ENCODE assay signal across 8 cellular contexts in genomic region chr4:14856076-14856926, GRCh38.
DNase-seq lines count a peak whose midpoint lies in the region; ATAC-seq and TF ChIP-seq lines count a peak whose summit lies in the region.

No MANE protein-coding gene starts in this region.

- DNase-seq in NCI-H460 (ENCODE audit: extremely low read depth, low read depth) (peak; percentile 89), lower leg skin (ENCODE audit: low spot score in 2 of 2) (peak; percentile 89 to 92), NCI-H2171 treated with DMSO at 0.1 percent for 48 hours (lab: John Stamatoyannopoulos, UW) (no peak), anterior cingulate cortex (lab: John Stamatoyannopoulos, UW) (no peak)
- DNase-seq in activated naive CD8-positive, alpha-beta T cell treated with anti-CD3 and anti-CD28 coated beads, Interleukin-2, amount 10 ng/mL, durations not matched to agents 7 days and 5 days = no peak

- 15 to 18% methylated on average over 5 of the region's 5 CpGs for WGBS in lower leg skin, 2 donors

- TF ChIP-seq POLR2A in lower leg skin (IDR thresholded peaks at IDR 0.05) = no peak

- no peak overlapping the region for H3K27ac Mint-ChIP-seq in activated naive CD8-positive, alpha-beta T cell treated with anti-CD3 and anti-CD28 coated beads, Interleukin-2, amount 10 ng/mL, durations not matched to agents 7 days and 5 days
- H3K27ac Mint-ChIP-seq in stimulated activated naive CD8-positive, alpha-beta T cell treated with anti-CD3 and anti-CD28 coated beads, Interleukin-15, Interleukin-2, amounts not matched to agents 100 ng/mL and 50 ng/mL, for 24 hours = peak overlapping the region; percentile 90

- ATAC-seq in GM18502 (IDR thresholded peaks at IDR 0.05; ENCODE audit: poor library complexity, unreplicated experiment) (peak; percentile 98), HG02571 (IDR thresholded peaks at IDR 0.05; ENCODE audit: unreplicated experiment) (peak; percentile 97)
- peak; percentile 47 for ATAC-seq in activated naive CD8-positive, alpha-beta T cell treated with anti-CD3 and anti-CD28 coated beads, Interleukin-2, amount 10 ng/mL, durations not matched to agents 7 days and 5 days (ENCODE audit: low read depth)

- H3K4me1 Mint-ChIP-seq in activated naive CD8-positive, alpha-beta T cell treated with anti-CD3 and anti-CD28 coated beads, Interleukin-2, amount 10 ng/mL, durations not matched to agents 7 days and 5 days = peaks cover 2% of the 10 kb centered on the region
- peaks cover 37% of the 10 kb centered on the region for H3K4me1 Mint-ChIP-seq in stimulated activated naive CD8-positive, alpha-beta T cell treated with anti-CD3 and anti-CD28 coated beads, Interleukin-15, Interleukin-2, amounts not matched to agents 100 ng/mL and 50 ng/mL, for 24 hours (ENCODE audit: low read depth)

- H3K27me3 Mint-ChIP-seq in activated naive CD8-positive, alpha-beta T cell treated with anti-CD3 and anti-CD28 coated beads, Interleukin-2, amount 10 ng/mL, durations not matched to agents 7 days and 5 days = peaks cover 2% of the 10 kb centered on the region
- H3K27me3 Mint-ChIP-seq in stimulated activated naive CD8-positive, alpha-beta T cell treated with anti-CD3 and anti-CD28 coated beads, Interleukin-15, Interleukin-2, amounts not matched to agents 100 ng/mL and 50 ng/mL, for 24 hours = peaks cover 31% of the 10 kb centered on the region

- H3K9me3 Mint-ChIP-seq in activated naive CD8-positive, alpha-beta T cell treated with anti-CD3 and anti-CD28 coated beads, Interleukin-2, amount 10 ng/mL, durations not matched to agents 7 days and 5 days = peaks cover 1% of the 10 kb centered on the region
- peaks cover 26% of the 10 kb centered on the region for H3K9me3 Mint-ChIP-seq in stimulated activated naive CD8-positive, alpha-beta T cell treated with anti-CD3 and anti-CD28 coated beads, Interleukin-15, Interleukin-2, amounts not matched to agents 100 ng/mL and 50 ng/mL, for 24 hours

- intact Hi-C loops in lower leg skin (cut with DNase I; ENCODE audit: low total_unique reads) = no loop called here

- H3K4me3 Mint-ChIP-seq in activated naive CD8-positive, alpha-beta T cell treated with anti-CD3 and anti-CD28 coated beads, Interleukin-2, amount 10 ng/mL, durations not matched to agents 7 days and 5 days = no peak overlapping the region
- H3K4me3 Mint-ChIP-seq in stimulated activated naive CD8-positive, alpha-beta T cell treated with anti-CD3 and anti-CD28 coated beads, Interleukin-15, Interleukin-2, amounts not matched to agents 100 ng/mL and 50 ng/mL, for 24 hours = peak overlapping the region; percentile 11

- H3K4me3 ChIP-seq in lower leg skin (ENCODE audit: low read depth, poor library complexity, severe bottlenecking) = no peak overlapping the region

- no peak for TF ChIP-seq CTCF in lower leg skin (IDR thresholded peaks at IDR 0.05)

- POLR2A ChIA-PET in activated naive CD8-positive, alpha-beta T cell treated with anti-CD3 and anti-CD28 coated beads, Interleukin-2, amount 10 ng/mL, durations not matched to agents 7 days and 5 days (lab: Charles Lee) = no interaction called here

- H3K36me3 Mint-ChIP-seq in activated naive CD8-positive, alpha-beta T cell treated with anti-CD3 and anti-CD28 coated beads, Interleukin-2, amount 10 ng/mL, durations not matched to agents 7 days and 5 days = no peaks in the 10 kb centered on the region
- peaks cover 17% of the 10 kb centered on the region for H3K36me3 Mint-ChIP-seq in stimulated activated naive CD8-positive, alpha-beta T cell treated with anti-CD3 and anti-CD28 coated beads, Interleukin-15, Interleukin-2, amounts not matched to agents 100 ng/mL and 50 ng/mL, for 24 hours (ENCODE audit: low read depth)

Comparison
In these comparisons a context has a peak if more than half of its experiments do, and no peak if none do; other contexts are left out.
1. ATAC-seq: peak in every context shown above with its lines; median percentile 98 in GM18502; 97 in HG02571; 47 in activated naive CD8-positive, alpha-beta T cell treated with anti-CD3 and anti-CD28 coated beads, Interleukin-2, amount 10 ng/mL, durations not matched to agents 7 days and 5 days.
2. DNase-seq: peak in NCI-H460 (single experiment) and lower leg skin (2 of 2); none in activated naive CD8-positive, alpha-beta T cell treated with anti-CD3 and anti-CD28 coated beads, Interleukin-2, amount 10 ng/mL, durations not matched to agents 7 days and 5 days (single experiment), NCI-H2171 treated with DMSO at 0.1 percent for 48 hours (single experiment) and anterior cingulate cortex (0 of 58).